In the genomic region with DNA sequence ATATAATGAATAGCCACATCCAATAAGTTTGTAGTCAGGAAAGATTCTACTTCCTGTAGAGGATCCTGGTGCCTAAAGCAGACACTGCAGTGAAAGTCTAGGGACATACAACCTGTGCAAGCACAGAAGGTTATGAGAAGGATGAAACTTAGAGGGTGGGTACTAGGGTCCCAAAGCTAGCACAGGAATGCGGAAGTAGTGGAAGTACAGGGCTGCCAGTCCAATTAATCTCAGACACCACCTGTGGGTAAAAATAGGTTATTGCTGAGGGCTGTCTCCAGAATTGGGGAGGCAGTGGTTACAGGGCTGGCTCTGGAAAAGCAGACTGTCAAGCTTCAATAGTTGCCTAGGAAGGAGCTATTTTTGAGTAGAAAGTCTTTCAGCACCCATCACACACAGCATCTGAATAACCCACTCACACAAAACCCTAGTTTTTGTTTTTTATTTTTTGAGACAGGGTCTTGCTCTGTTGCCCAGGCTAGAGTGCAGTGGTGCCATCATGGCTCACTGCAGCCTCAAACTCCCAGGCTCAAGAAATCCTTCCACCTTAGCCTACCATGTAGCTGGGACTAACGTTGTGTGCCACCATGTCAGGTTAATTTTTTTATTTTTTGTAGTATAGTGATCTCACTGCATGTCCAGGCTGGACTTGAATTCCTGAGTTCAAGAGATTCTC, we compare ENCODE assay signal across 8 cellular contexts. TPM values are rescaled to one million over a fixed set of nuclear protein-coding genes. Genes with fewer than 3 reads are reported as not detected.
DNase-seq lines count a peak whose midpoint lies in the region; ATAC-seq and TF ChIP-seq lines count a peak whose summit lies in the region.

No MANE protein-coding gene starts in this region.

- in situ Hi-C loops in ACHN (cut with HindIII; ENCODE audit: low pct_ligation_motif_present, low pct_unique_long_range_greater_than_20kb, low sequenced_read_pairs) (no loop called here), IMR-90 (cut with MboI; ENCODE audit: low sequenced_read_pairs) (no loop called here)

- TF ChIP-seq CTCF in GM12873 (IDR thresholded peaks at IDR 0.05; ENCODE audit: insufficient read depth, low read depth, low read length, missing control alignments) (peak; percentile 42), IMR-90 (conservative IDR thresholded peaks at IDR 0.05; ENCODE audit: low read depth, low read length) (0 out of 2 replicates have a peak, but pooled peaks have one; percentile 6), cardiac fibroblast (IDR thresholded peaks at IDR 0.05; ENCODE audit: low read depth, low read length) (peak; percentile 29)

- POLR2A ChIA-PET in IMR-90 (lab: Charles Lee; ENCODE audit: unreplicated experiment) = interaction anchor here (0.7 kb wide), 1 partner anchor 56 kb away, joined by 3 read pairs; no protein-coding TSS in a partner anchor

- H3K4ac ChIP-seq in IMR-90 (ENCODE audit: low read depth, low read length) = no peak overlapping the region

- H3K9ac ChIP-seq in IMR-90 (ENCODE audit: low read depth, low read length) = no peak overlapping the region

- BruUV-seq in IMR-90 (replicated peaks; lab: Mats Ljungman, UMichigan) = no TSS peak

- H2BK20ac ChIP-seq in IMR-90 (ENCODE audit: low read depth, low read length) = no peak overlapping the region

- H3K56ac ChIP-seq in IMR-90 (ENCODE audit: extremely low read depth, insufficient read depth, low read length) = no peak overlapping the region

- H2AK5ac ChIP-seq in IMR-90 (ENCODE audit: low read depth, low read length) = no peak overlapping the region

- dilution Hi-C loops in IMR-90 (cut with HindIII; ENCODE audit: low sequenced_read_pairs, unreplicated experiment) = no loop called here

- TF ChIP-seq RAD21 in IMR-90 (IDR thresholded peaks at IDR 0.05; ENCODE audit: low read length) = no peak

- H2BK15ac ChIP-seq in IMR-90 (ENCODE audit: low read depth, low read length) = no peak overlapping the region

- no peak for ATAC-seq in IMR-90 (ENCODE audit: low read depth)
- no peak for ATAC-seq in GM21515 (IDR thresholded peaks at IDR 0.05; ENCODE audit: unreplicated experiment)
- ATAC-seq in sciatic nerve = no peak

- no peak overlapping the region for H3K23ac ChIP-seq in IMR-90 (ENCODE audit: low read depth, low read length)

- H3K36me3 ChIP-seq in IMR-90 (ENCODE audit: control insufficient read depth, insufficient read depth, low read length) = no peaks in the 10 kb centered on the region

- no peaks in the 10 kb centered on the region for H3K9me3 ChIP-seq in IMR-90 (ENCODE audit: control insufficient read depth, insufficient read depth, low read length)

- CTCF ChIA-PET in IMR-90 (lab: Yijun Ruan, JAX) = interaction anchor here (1.2 kb wide), 2 partner anchors 31 to 141 kb away, joined by 3 read pairs; no protein-coding TSS in a partner anchor

- H4K8ac ChIP-seq in IMR-90 (ENCODE audit: low read depth in 2 of 2, low read length in 2 of 2) = no peak overlapping the region

- H3K4me2 ChIP-seq in IMR-90 (ENCODE audit: low read depth, low read length) = no peak overlapping the region

- DNase-seq in ACHN (peak; percentile 26), IMR-90 (no peak), cardiac fibroblast (ENCODE audit: low read depth in 2 of 2) (peak in 1 of 2 donors; percentile 19), NCI-H2107 (lab: John Stamatoyannopoulos, UW) (no peak), iPS-NIHi7 (ENCODE audit: extremely low spot score) (no peak), sciatic nerve (ENCODE audit: low spot score) (no peak)

- H3K14ac ChIP-seq in IMR-90 (replicated peaks; ENCODE audit: low read depth, low read length) = no peak overlapping the region

- no peaks in the 10 kb centered on the region for H4K20me1 ChIP-seq in IMR-90 (ENCODE audit: insufficient read depth, low read length)

- H3K4me1 ChIP-seq in IMR-90 (ENCODE audit: control insufficient read depth, insufficient read depth, low read length) = no peaks in the 10 kb centered on the region

- intact Hi-C loops in IMR-90 (cut with micrococcal nuclease) (loop anchor here (5.0 kb wide), 1 partner anchor 54 kb away; the partner anchor contains the start of gene MGARP), sciatic nerve (cut with DNase I) (no loop called here)

- no peaks in the 10 kb centered on the region for H3K27me3 ChIP-seq in IMR-90 (ENCODE audit: control insufficient read depth, insufficient read depth, low read length)

- H2BK5ac ChIP-seq in IMR-90 (ENCODE audit: low read depth, low read length, poor library complexity, severe bottlenecking) = no peak overlapping the region

- no CpG with 5 or more reads among the region's 2 CpGs for WGBS in IMR-90 (ENCODE audit: extremely low coverage in 2 of 2, insufficient read length in 1 of 2), 2 experiments

- no peak for TF ChIP-seq POLR2A in IMR-90 (IDR thresholded peaks at IDR 0.05; ENCODE audit: low read depth, low read length)

- H2AFZ ChIP-seq in IMR-90 (replicated peaks; ENCODE audit: low read length, poor library complexity) = no peak overlapping the region

- no peak overlapping the region for H4K5ac ChIP-seq in IMR-90 (ENCODE audit: low read depth, low read length)

- H3K18ac ChIP-seq in IMR-90 (ENCODE audit: low read depth, low read length) = no peak overlapping the region

- no peak overlapping the region for H2AK9ac ChIP-seq in IMR-90 (replicated peaks; ENCODE audit: low read depth, low read length, poor library complexity)

- no peaks in the 10 kb centered on the region for H3K79me1 ChIP-seq in IMR-90 (ENCODE audit: low read depth in 1 of 2, low read length in 2 of 2)

- H3K27ac ChIP-seq in IMR-90 (ENCODE audit: insufficient read depth, low read length) = no peak overlapping the region

- no peak overlapping the region for H4K91ac ChIP-seq in IMR-90 (ENCODE audit: insufficient read depth, low read depth, low read length)

- no peak overlapping the region for H2BK120ac ChIP-seq in IMR-90 (ENCODE audit: low read depth, low read length)

- no peaks in the 10 kb centered on the region for H3K9me1 ChIP-seq in IMR-90 (ENCODE audit: insufficient read depth, low read length)

- H3K4me3 ChIP-seq in IMR-90 (ENCODE audit: insufficient read depth, low read depth, low read length) = no peak overlapping the region
- no peak overlapping the region for H3K4me3 ChIP-seq in cardiac fibroblast (replicated peaks in 1 of 2; ENCODE audit: low read depth in 2 of 2, low read length in 2 of 2)

TF ChIP-seq in IMR-90, 13 proteins besides CTCF, POLR2A, EP300 and RAD21:
- TF ChIP-seq CEBPB (IDR thresholded peaks at IDR 0.05; ENCODE audit: low read depth, low read length) = no peak
- no peak for TF ChIP-seq FOS (IDR thresholded peaks at IDR 0.05; ENCODE audit: low read depth, low read length)
- no peak for TF ChIP-seq USF2 (IDR thresholded peaks at IDR 0.05; ENCODE audit: low read depth, low read length)

RNA-seq across cellular contexts. Expression of gene ELF2, which starts 50.8 kb away (rescaled TPM):
- 37.8 and 42.3 TPM in 2 replicates for total RNA-seq in IMR-90 (2012; rRNA removed)
- 13.7 and 14.5 TPM in 2 replicates for polyA plus RNA-seq in IMR-90 (2012; rRNA removed)
- 5.0 TPM in 2 replicates for polyA plus RNA-seq in IMR-90 (2012; cell fraction: cytosol; rRNA removed)
- polyA plus RNA-seq in IMR-90 (2012; cell fraction: nucleus; rRNA removed; ENCODE audit: low replicate concordance) = 7.6 and 32.0 TPM in 2 replicates
- total RNA-seq in sciatic nerve = 81.0 TPM

RNA-seq across cellular contexts. Expression of gene MGARP, which starts 52.2 kb away (rescaled TPM):
- total RNA-seq in IMR-90 (2012; rRNA removed) (35.0 and 44.4 TPM in 2 replicates), sciatic nerve (1.4 TPM)
- 34.7 and 35.1 TPM in 2 replicates for polyA plus RNA-seq in IMR-90 (2012; rRNA removed)
- 26.9 and 31.0 TPM in 2 replicates for polyA plus RNA-seq in IMR-90 (2012; cell fraction: cytosol; rRNA removed)
- 5.1 and 15.3 TPM in 2 replicates for polyA plus RNA-seq in IMR-90 (2012; cell fraction: nucleus; rRNA removed; ENCODE audit: low replicate concordance)

Comparison
In these comparisons a context has a peak if more than half of its experiments do, and no peak if none do; other contexts are left out.
1. RNA of gene MGARP, which starts 52.2 kb away (total RNA-seq): 35.0 to 44.4 TPM in IMR-90; 1.4 TPM in sciatic nerve (single experiment); every median in the first group is over 10 times any median in the second.
2. Peak in every context shown above with its lines, with median percentiles within 50 percentile points of each other: CTCF ChIP-seq.